In genomic region chr9:128204858-128205257, GRCh38 we compare ENCODE assay signal across 6 cellular contexts.
A peak's percentile ranks its signal among the peaks of the same experiment; 100 is the strongest.
DNase-seq lines count a peak whose midpoint lies in the region.
"Had no signal": no experiment of that assay in that cellular context is flagged by ENCODE, and none has a peak within 500 bp of the region (broad histone marks: within the 10 kb centered on the region; RNA-seq: fewer than 3 reads in every experiment).

No MANE protein-coding gene starts in this region.

- H3K36me3 ChIP-seq in HUES6 (ENCODE audit: control insufficient read depth, insufficient read depth, low read length) (peaks cover 5% of the 10 kb centered on the region; the same call in 1 of the 2 replicates), rectal smooth muscle tissue (ENCODE audit: control insufficient read depth, insufficient read depth, low read length) (no peaks in the 10 kb centered on the region)

- H3K4me3 ChIP-seq in HUES6 (ENCODE audit: low read depth, low read length), result peak overlapping the region; percentile 71
- H3K4me3 ChIP-seq in rectal smooth muscle tissue (ENCODE audit: low read length), result peak overlapping the region; percentile 58

- H3K9me3 ChIP-seq in HUES6 (ENCODE audit: control insufficient read depth, insufficient read depth, low read depth, low read length), result no peaks in the 10 kb centered on the region

- DNase-seq in epidermal melanocyte (ENCODE audit: insufficient read length, low spot score) (peak; percentile 15), GM19240 (ENCODE audit: insufficient read length, low spot score) (no peak), NCI-H1092 treated with DMSO at 0.1 percent for 48 hours (lab: John Stamatoyannopoulos, UW) (no peak)
- DNase-seq: SW 1271 had no signal

- H3K9ac ChIP-seq in HUES6 (ENCODE audit: low read length), result peak overlapping the region; percentile 81
- H3K9ac ChIP-seq in rectal smooth muscle tissue (ENCODE audit: low read length), result no peak overlapping the region

- H3K27ac ChIP-seq in HUES6 (ENCODE audit: low read depth, low read length) (no peak overlapping the region), rectal smooth muscle tissue (ENCODE audit: low read depth, low read length) (no peak overlapping the region)

- H3K4me1 ChIP-seq in HUES6 (ENCODE audit: control insufficient read depth, insufficient read depth, low read length) (peaks cover 26% of the 10 kb centered on the region), rectal smooth muscle tissue (ENCODE audit: control insufficient read depth, insufficient read depth, low read length) (no peaks in the 10 kb centered on the region)

- H3K27me3 ChIP-seq in HUES6 (ENCODE audit: control insufficient read depth, insufficient read depth, low read length) (no peaks in the 10 kb centered on the region), rectal smooth muscle tissue (ENCODE audit: control insufficient read depth, insufficient read depth, low read length) (peaks cover 7% of the 10 kb centered on the region)
